12 cellular contexts compared by ENCODE assay signal in the genomic region with DNA sequence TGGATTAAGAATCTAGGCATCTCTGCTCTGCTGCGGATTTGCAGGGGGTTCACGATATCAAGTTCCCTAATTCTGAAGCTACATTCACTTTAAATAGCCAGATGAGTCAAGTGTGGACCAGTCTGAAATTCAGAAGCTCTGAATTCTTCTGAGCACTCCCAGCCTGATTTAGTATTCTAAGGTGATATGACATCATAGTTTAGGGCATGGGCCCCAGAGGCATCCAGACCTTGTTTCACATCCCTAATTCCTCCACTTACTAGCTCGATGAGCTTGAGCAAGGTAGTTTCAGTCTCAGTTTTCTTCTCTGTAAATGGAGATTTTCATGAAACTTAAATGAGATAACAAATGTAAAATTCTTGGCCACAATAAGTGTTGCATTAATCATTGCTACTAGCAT.
A peak's percentile ranks its signal among the peaks of the same experiment; 100 is the strongest.
DNase-seq lines count a peak whose midpoint lies in the region; ATAC-seq and TF ChIP-seq lines count a peak whose summit lies in the region.
"Had no signal": no experiment of that assay in that cellular context is flagged by ENCODE, and none has a peak within 500 bp of the region (broad histone marks: within the 10 kb centered on the region; RNA-seq: fewer than 3 reads in every experiment).

No MANE protein-coding gene starts in this region.

- CTCF ChIA-PET in HEK293 (lab: Yijun Ruan, JAX) = interaction anchor here (0.6 kb wide), 2 partner anchors 706 to 1332 kb away, joined by 3 read pairs; no protein-coding TSS in a partner anchor
- CTCF ChIA-PET in naive thymus-derived CD4-positive, alpha-beta T cell (lab: Charles Lee) = no interaction called here

- ATAC-seq in GM19023 (IDR thresholded peaks at IDR 0.05; ENCODE audit: unreplicated experiment) (peak; percentile 96), HG03457 (IDR thresholded peaks at IDR 0.05; ENCODE audit: unreplicated experiment) (peak; percentile 99)
- ATAC-seq in naive thymus-derived CD4-positive, alpha-beta T cell = peak; percentile 55
- ATAC-seq: body of pancreas, Panc1 had no signal

- peaks cover 0 to 5% (median 0%) of the 10 kb centered on the region in 5 donors for H3K27me3 Mint-ChIP-seq in naive thymus-derived CD4-positive, alpha-beta T cell
- H3K27me3 Mint-ChIP-seq: activated CD4-positive, alpha-beta memory T cell treated with anti-CD3 and anti-CD28 coated beads, Interleukin-2, amount 10 ng/mL, durations not matched to agents 7 days and 5 days had no signal

- peaks cover 0 to 1% (median 0%) of the 10 kb centered on the region in 7 donors for H3K4me1 Mint-ChIP-seq in naive thymus-derived CD4-positive, alpha-beta T cell
- H3K4me1 Mint-ChIP-seq: activated CD4-positive, alpha-beta memory T cell treated with anti-CD3 and anti-CD28 coated beads, Interleukin-2, amount 10 ng/mL, durations not matched to agents 7 days and 5 days had no signal

- H3K9me3 ChIP-seq in HEK293 (ENCODE audit: control insufficient read depth, insufficient read depth, low read depth, low read length) = no peaks in the 10 kb centered on the region
- H3K9me3 ChIP-seq in naive thymus-derived CD4-positive, alpha-beta T cell (ENCODE audit: control insufficient read depth in 2 of 3, low read length in 3 of 3) = no peaks in the 10 kb centered on the region
- H3K9me3 ChIP-seq: body of pancreas had no signal

- H3K4me3 ChIP-seq in HEK293 (ENCODE audit: low read depth, low read length) (no peak overlapping the region), H7 (ENCODE audit: insufficient read depth, low read depth, low read length) (no peak overlapping the region)
- H3K4me3 ChIP-seq in naive thymus-derived CD4-positive, alpha-beta T cell (ENCODE audit: low read length) = no peak overlapping the region
- H3K4me3 ChIP-seq: body of pancreas had no signal

- H3K9me3 Mint-ChIP-seq in naive thymus-derived CD4-positive, alpha-beta T cell = peaks cover 0 to 6% (median 2%) of the 10 kb centered on the region in 11 donors

- H3K36me3 ChIP-seq in HEK293 (ENCODE audit: control insufficient read depth in 2 of 2, insufficient read depth in 1 of 2, low read length in 2 of 2) = no peaks in the 10 kb centered on the region
- H3K36me3 ChIP-seq in naive thymus-derived CD4-positive, alpha-beta T cell (ENCODE audit: control insufficient read depth in 2 of 3, insufficient read depth in 3 of 3, low read length in 3 of 3) = no peaks in the 10 kb centered on the region
- no peaks in the 10 kb centered on the region for H3K36me3 ChIP-seq in H7 (replicated peaks; ENCODE audit: control insufficient read depth, insufficient read depth, low read length)

- peaks cover 0 to 4% (median 0%) of the 10 kb centered on the region in 5 donors for H3K36me3 Mint-ChIP-seq in naive thymus-derived CD4-positive, alpha-beta T cell

- no peak for TF ChIP-seq CTCF in HEK293 (tag by site-specific recombination; IDR thresholded peaks at IDR 0.05)

- intact Hi-C loops in naive thymus-derived CD4-positive, alpha-beta T cell (cut with micrococcal nuclease) = no loop called here

- no peaks in the 10 kb centered on the region for H3K4me1 ChIP-seq in HEK293 (ENCODE audit: control insufficient read depth, insufficient read depth, low read length)
- H3K4me1 ChIP-seq in naive thymus-derived CD4-positive, alpha-beta T cell (ENCODE audit: control insufficient read depth in 2 of 2, insufficient read depth in 2 of 2, low read length in 2 of 2) = no peaks in the 10 kb centered on the region
- H3K4me1 ChIP-seq: body of pancreas had no signal

- no peak overlapping the region for H3K4me3 Mint-ChIP-seq in naive thymus-derived CD4-positive, alpha-beta T cell
- H3K4me3 Mint-ChIP-seq: activated CD4-positive, alpha-beta memory T cell treated with anti-CD3 and anti-CD28 coated beads, Interleukin-2, amount 10 ng/mL, durations not matched to agents 7 days and 5 days had no signal

- DNase-seq in naive thymus-derived CD4-positive, alpha-beta T cell = no peak
- no peak for DNase-seq in H7
- DNase-seq in NCI-H345 (lab: John Stamatoyannopoulos, UW) = no peak
- no peak for DNase-seq in epidermal melanocyte (ENCODE audit: insufficient read length, low spot score)
- no peak for DNase-seq in OCI-M2 (lab: John Stamatoyannopoulos, UW; ENCODE audit: unreplicated experiment)
- DNase-seq: activated CD4-positive, alpha-beta memory T cell treated with anti-CD3 and anti-CD28 coated beads, Interleukin-2, amount 10 ng/mL, durations not matched to agents 7 days and 5 days; body of pancreas; foreskin melanocyte had no signal

- no peaks in the 10 kb centered on the region for H3K27me3 ChIP-seq in naive thymus-derived CD4-positive, alpha-beta T cell (ENCODE audit: control insufficient read depth in 2 of 2, insufficient read depth in 2 of 2, low read length in 2 of 2)
- no peaks in the 10 kb centered on the region for H3K27me3 ChIP-seq in H7 (ENCODE audit: control insufficient read depth, insufficient read depth, low read length)
- H3K27me3 ChIP-seq: body of pancreas had no signal

- no peak overlapping the region for H3K27ac ChIP-seq in HEK293 (ENCODE audit: extremely low read depth, low read depth, low read length)
- H3K27ac ChIP-seq in naive thymus-derived CD4-positive, alpha-beta T cell (ENCODE audit: low read depth, low read length) = no peak overlapping the region
- H3K27ac ChIP-seq: body of pancreas had no signal

- H3K27ac Mint-ChIP-seq in naive thymus-derived CD4-positive, alpha-beta T cell = no peak overlapping the region
- H3K27ac Mint-ChIP-seq: activated CD4-positive, alpha-beta memory T cell treated with anti-CD3 and anti-CD28 coated beads, Interleukin-2, amount 10 ng/mL, durations not matched to agents 7 days and 5 days had no signal

- POLR2A ChIA-PET in HEK293 (lab: Yijun Ruan, JAX) = no interaction called here
- POLR2A ChIA-PET in naive thymus-derived CD4-positive, alpha-beta T cell (lab: Charles Lee) = no interaction called here

TF ChIP-seq in HEK293, 187 proteins besides CTCF, POLR2A, EP300 and RAD21:
- TF ChIP-seq SETDB1 (IDR thresholded peaks at IDR 0.05; ENCODE audit: insufficient read length, low read length) (peak; percentile 33), ZNF558 (tag by site-specific recombination; IDR thresholded peaks at IDR 0.05) (no peak), ZNF529 (tag by site-specific recombination; IDR thresholded peaks at IDR 0.05; ENCODE audit: insufficient replicate concordance) (no peak), ZNF350 (tag by site-specific recombination; IDR thresholded peaks at IDR 0.05) (no peak)
- TF ChIP-seq, protein P1, sequence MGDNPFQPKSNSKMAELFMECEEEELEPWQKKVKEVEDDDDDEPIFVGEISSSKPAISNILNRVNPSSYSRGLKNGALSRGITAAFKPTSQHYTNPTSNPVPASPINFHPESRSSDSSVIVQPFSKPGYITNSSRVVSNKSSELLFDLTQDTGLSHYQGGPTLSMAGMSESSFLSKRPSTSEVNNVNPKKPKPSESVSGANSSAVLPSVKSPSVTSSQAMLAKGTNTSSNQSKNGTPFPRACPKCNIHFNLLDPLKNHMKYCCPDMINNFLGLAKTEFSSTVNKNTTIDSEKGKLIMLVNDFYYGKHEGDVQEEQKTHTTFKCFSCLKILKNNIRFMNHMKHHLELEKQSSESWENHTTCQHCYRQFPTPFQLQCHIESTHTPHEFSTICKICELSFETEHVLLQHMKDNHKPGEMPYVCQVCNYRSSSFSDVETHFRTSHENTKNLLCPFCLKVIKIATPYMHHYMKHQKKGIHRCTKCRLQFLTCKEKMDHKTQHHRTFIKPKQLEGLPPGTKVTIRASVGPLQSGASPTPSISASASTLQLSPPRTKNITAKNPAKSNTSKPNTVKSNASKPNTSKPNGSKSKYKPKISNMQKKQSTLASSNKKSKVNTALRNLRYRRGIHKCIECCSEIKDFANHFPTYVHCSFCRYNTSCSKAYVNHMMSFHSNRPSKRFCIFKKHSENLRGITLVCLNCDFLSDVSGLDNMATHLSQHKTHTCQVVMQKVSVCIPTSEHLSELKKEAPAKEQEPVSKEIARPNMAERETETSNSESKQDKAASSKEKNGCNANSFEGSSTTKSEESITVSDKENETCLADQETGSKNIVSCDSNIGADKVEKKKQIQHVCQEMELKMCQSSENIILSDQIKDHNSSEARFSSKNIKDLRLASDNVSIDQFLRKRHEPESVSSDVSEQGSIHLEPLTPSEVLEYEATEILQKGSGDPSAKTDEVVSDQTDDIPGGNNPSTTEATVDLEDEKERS (tag by site-specific recombination; IDR thresholded peaks at IDR 0.05) = no peak
